Comparison of ENCODE assay signal across 8 cellular contexts in genomic region chr1:155196103-155196892, GRCh38. TPM values are rescaled to one million over a fixed set of nuclear protein-coding genes. Genes with fewer than 3 reads are reported as not detected.
DNase-seq lines count a peak whose midpoint lies in the region; ATAC-seq and TF ChIP-seq lines count a peak whose summit lies in the region.

No MANE protein-coding gene starts in this region.

- peak overlapping the region; percentile 77 for H3K27ac Mint-ChIP-seq in type B pancreatic cell

- H3K4me1 Mint-ChIP-seq in type B pancreatic cell (ENCODE audit: unreplicated experiment): peaks cover 36% of the 10 kb centered on the region

- intact Hi-C loops in cardiac septum (cut with DNase I): no loop called here
- intact Hi-C loops in left ventricle myocardium superior (cut with micrococcal nuclease): no loop called here
- intact Hi-C loops in colonic mucosa (cut with DNase I): no loop called here

- peak overlapping the region; percentile 92 for H3K4me3 Mint-ChIP-seq in type B pancreatic cell

- no peaks in the 10 kb centered on the region for H3K27me3 ChIP-seq in colonic mucosa

- H3K27ac ChIP-seq in colonic mucosa: no peak overlapping the region

- no peak for TF ChIP-seq CTCF in astrocyte of the spinal cord (IDR thresholded peaks at IDR 0.05; ENCODE audit: low read depth, low read length)
- no peak for TF ChIP-seq CTCF in type B pancreatic cell (conservative IDR thresholded peaks at IDR 0.05)
- no peak for TF ChIP-seq CTCF in colonic mucosa (IDR thresholded peaks at IDR 0.05)

- no peaks in the 10 kb centered on the region for H3K27me3 Mint-ChIP-seq in type B pancreatic cell

- no peak overlapping the region for H3K9ac ChIP-seq in colonic mucosa (ENCODE audit: low read depth in 2 of 2, low read length in 2 of 2)

- in situ Hi-C loops in astrocyte of the spinal cord (cut with HindIII; ENCODE audit: low sequenced_read_pairs): no loop called here

- H3K36me3 ChIP-seq in colonic mucosa: no peaks in the 10 kb centered on the region

- DNase-seq in cardiac septum (ENCODE audit: low spot score) (peak; percentile 49), left ventricle myocardium superior (no peak), astrocyte of the spinal cord (ENCODE audit: low read depth, low spot score) (peak; percentile 32), medulla oblongata (ENCODE audit: extremely low spot score) (peak; percentile 83), type B pancreatic cell (ENCODE audit: extremely low spot score, unreplicated experiment) (no peak), epidermal melanocyte (ENCODE audit: insufficient read length, low spot score) (no peak), colonic mucosa (no peak)

- H3K9me3 Mint-ChIP-seq in type B pancreatic cell: no peaks in the 10 kb centered on the region

- H3K4me3 ChIP-seq in astrocyte of the spinal cord (ENCODE audit: low read depth, low read length) (peak overlapping the region; percentile 48), colonic mucosa (no peak overlapping the region)

- H3K36me3 Mint-ChIP-seq in type B pancreatic cell: peaks cover 13% of the 10 kb centered on the region

- ATAC-seq in left ventricle myocardium superior (no peak), GM21737 (IDR thresholded peaks at IDR 0.05; ENCODE audit: unreplicated experiment) (no peak)

- no peaks in the 10 kb centered on the region for H3K9me3 ChIP-seq in colonic mucosa

- peaks cover 15% of the 10 kb centered on the region for H3K4me1 ChIP-seq in colonic mucosa

RNA-seq across cellular contexts. Expression of gene THBS3, which starts 11.4 kb away (rescaled TPM):
- total RNA-seq in cardiac septum (11.7 TPM), left ventricle myocardium superior (6.3 TPM), type B pancreatic cell (ENCODE audit: low replicate concordance) (23.2 and 28.0 TPM in 2 replicates), colonic mucosa (10 to 100 TPM; 12.2 to 16.0 TPM)

RNA-seq across cellular contexts. Expression of gene MTX1, which starts 12.2 kb away (rescaled TPM):
- total RNA-seq in cardiac septum (16.4 TPM), left ventricle myocardium superior (14.1 TPM), type B pancreatic cell (ENCODE audit: low replicate concordance) (34.0 and 44.2 TPM in 2 replicates), colonic mucosa (10 to 100 TPM; 37.5 to 55.8 TPM)

RNA-seq across cellular contexts. Expression of gene TRIM46, which starts 22.6 kb away (rescaled TPM):
- total RNA-seq in cardiac septum: not detected
- 0.22 TPM for total RNA-seq in left ventricle myocardium superior
- total RNA-seq in type B pancreatic cell (ENCODE audit: low replicate concordance): 2.0 and 8.1 TPM in 2 replicates
- total RNA-seq in colonic mucosa: under 1 TPM; 0.10 to 0.19 TPM

RNA-seq across cellular contexts. Expression of gene KRTCAP2, which starts 23.2 kb away (rescaled TPM):
- 112 TPM for total RNA-seq in cardiac septum
- 134 TPM for total RNA-seq in left ventricle myocardium superior
- 173 and 179 TPM in 2 replicates for total RNA-seq in type B pancreatic cell (ENCODE audit: low replicate concordance)
- 100 to 1,000 TPM; 140 to 172 TPM for total RNA-seq in colonic mucosa

RNA-seq across cellular contexts. Expression of gene DPM3, which starts 56.0 kb away (rescaled TPM):
- total RNA-seq in cardiac septum (56.3 TPM), left ventricle myocardium superior (52.4 TPM), type B pancreatic cell (ENCODE audit: low replicate concordance) (73.9 and 75.3 TPM in 2 replicates), colonic mucosa (100 to 1,000 TPM; 149 to 182 TPM)

Comparison
In these comparisons a context has a peak if more than half of its experiments do, and no peak if none do; other contexts are left out.
1. DNase-seq: peak in cardiac septum (single experiment), astrocyte of the spinal cord (single experiment) and medulla oblongata (single experiment); none in left ventricle myocardium superior (single experiment), type B pancreatic cell (single experiment), epidermal melanocyte (single experiment) and colonic mucosa (single experiment).